20 cellular contexts compared by ENCODE assay signal in the genomic region with DNA sequence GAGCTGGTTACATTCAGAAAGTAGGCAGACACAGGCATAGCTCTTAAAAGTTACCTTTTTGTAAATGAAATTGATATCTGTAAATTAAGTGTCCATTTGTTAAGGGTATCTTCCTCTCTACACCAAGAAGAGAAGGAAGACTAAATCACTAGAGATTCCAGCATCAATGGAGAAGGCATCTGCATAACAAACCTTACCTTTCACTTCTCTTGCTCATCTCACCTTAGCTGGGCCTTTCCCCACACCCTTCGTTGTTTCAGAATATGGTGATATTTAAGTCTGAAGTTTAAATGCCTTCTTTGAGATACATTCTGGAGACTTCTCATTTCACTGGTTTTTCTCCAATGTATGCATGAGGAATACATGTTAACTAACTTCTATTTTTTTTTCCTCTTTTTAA. TPM values are rescaled to one million over a fixed set of nuclear protein-coding genes. Genes with fewer than 3 reads are reported as not detected.
DNase-seq lines count a peak whose midpoint lies in the region; ATAC-seq and TF ChIP-seq lines count a peak whose summit lies in the region.
"Had no signal": no experiment of that assay in that cellular context is flagged by ENCODE, and none has a peak within 500 bp of the region (broad histone marks: within the 10 kb centered on the region; RNA-seq: fewer than 3 reads in every experiment).

No MANE protein-coding gene starts in this region.

- H3K27ac Mint-ChIP-seq in GM23338 (no peak overlapping the region), endothelial cell (ENCODE audit: unreplicated experiment) (peak overlapping the region; percentile 28)
- H3K27ac Mint-ChIP-seq: CD14-positive monocyte had no signal

- peak overlapping the region; percentile 94; the same call in 1 of the 2 replicates for H3K27ac ChIP-seq in GM23338 (ENCODE audit: low read depth)
- peak overlapping the region; percentile 83; the same call in 1 of the 2 replicates for H3K27ac ChIP-seq in HUES6 (ENCODE audit: low read depth, low read length)
- H3K27ac ChIP-seq in smooth muscle cell (ENCODE audit: low read depth), result peak overlapping the region; percentile 83
- H3K27ac ChIP-seq: SJCRH30 had no signal

- H3K4me1 Mint-ChIP-seq in GM23338 (peaks cover 53% of the 10 kb centered on the region), endothelial cell (ENCODE audit: unreplicated experiment) (peaks cover 39% of the 10 kb centered on the region)
- H3K4me1 Mint-ChIP-seq: CD14-positive monocyte had no signal

- H3K36me3 Mint-ChIP-seq in GM23338 (ENCODE audit: low read depth) (peaks cover 19% of the 10 kb centered on the region), endothelial cell (ENCODE audit: low read depth, unreplicated experiment) (no peaks in the 10 kb centered on the region)
- H3K36me3 Mint-ChIP-seq: CD14-positive monocyte had no signal

- no peaks in the 10 kb centered on the region for H3K9me3 ChIP-seq in HUES6 (ENCODE audit: control insufficient read depth, insufficient read depth, low read depth, low read length)
- H3K9me3 ChIP-seq in smooth muscle cell (replicated peaks; ENCODE audit: low read depth), result no peaks in the 10 kb centered on the region
- H3K9me3 ChIP-seq: SJCRH30 had no signal

- no peaks in the 10 kb centered on the region for H4K20me1 ChIP-seq in GM23338 (replicated peaks; ENCODE audit: insufficient read depth)
- H4K20me1 ChIP-seq in smooth muscle cell (ENCODE audit: low read depth), result no peaks in the 10 kb centered on the region

- peaks cover 6% of the 10 kb centered on the region for H3K27me3 Mint-ChIP-seq in GM23338 (ENCODE audit: insufficient read depth, low read depth, poor library complexity)
- peaks cover 4% of the 10 kb centered on the region for H3K27me3 Mint-ChIP-seq in endothelial cell (ENCODE audit: unreplicated experiment)

- H3K9ac ChIP-seq in HUES6 (ENCODE audit: low read length) (no peak overlapping the region), smooth muscle cell (ENCODE audit: low read depth) (no peak overlapping the region)

- WGBS in smooth muscle cell (ENCODE audit: low lambda C conversion rate), result 55% methylated on average over 1 of the region's 1 CpG

- no peaks in the 10 kb centered on the region for H3K79me2 ChIP-seq in GM23338 (replicated peaks; ENCODE audit: insufficient read depth)
- H3K79me2 ChIP-seq in smooth muscle cell (ENCODE audit: low read depth), result no peaks in the 10 kb centered on the region

- H3K4me3 ChIP-seq in GM23338, result 0 out of 2 replicates have a peak overlapping the region, but pooled peaks have one; percentile 2
- H3K4me3 ChIP-seq in HUES6 (ENCODE audit: low read depth, low read length), result no peak overlapping the region
- H3K4me3 ChIP-seq in smooth muscle cell, result no peak overlapping the region
- H3K4me3 ChIP-seq: SJCRH30 had no signal

- no peak for TF ChIP-seq CTCF in GM23338 (conservative IDR thresholded peaks at IDR 0.05; ENCODE audit: low read depth in 2 of 2)
- TF ChIP-seq CTCF in endothelial cell (IDR thresholded peaks at IDR 0.05; ENCODE audit: unreplicated experiment), result no peak
- TF ChIP-seq CTCF in smooth muscle cell (IDR thresholded peaks at IDR 0.05; ENCODE audit: borderline replicate concordance, insufficient read depth, poor library complexity, severe bottlenecking), result no peak

- H3K4me1 ChIP-seq in GM23338 (ENCODE audit: insufficient read depth) (peaks cover 40% of the 10 kb centered on the region), HUES6 (ENCODE audit: control insufficient read depth, insufficient read depth, low read length) (peaks cover 46% of the 10 kb centered on the region), smooth muscle cell (ENCODE audit: low read depth) (peaks cover 18% of the 10 kb centered on the region)

- DNase-seq in GM23338 (ENCODE audit: low spot score) (peak; percentile 58), endothelial cell (ENCODE audit: low spot score) (no peak), smooth muscle cell (lab: John Stamatoyannopoulos, UW; ENCODE audit: unreplicated experiment) (no peak), NCI-H2171 (lab: John Stamatoyannopoulos, UW) (no peak), occipital lobe (lab: John Stamatoyannopoulos, UW) (no peak)
- DNase-seq: DMS153, DND-41, H7, NCI-H1092 treated with DMSO at 0.1 percent for 48 hours, NCI-H1436, NCI-H187 treated with DMSO at 0.1 percent for 48 hours, NCI-H446, NCI-H524 treated with DMSO at 0.1 percent for 48 hours, NCI-H774, PC-3, SJCRH30 had no signal

- no peak overlapping the region for H3K4me3 Mint-ChIP-seq in GM23338
- H3K4me3 Mint-ChIP-seq in endothelial cell (ENCODE audit: unreplicated experiment), result no peak overlapping the region

- H3F3A ChIP-seq in GM23338 (replicated peaks; ENCODE audit: low read depth), result peaks cover 4% of the 10 kb centered on the region; the same call in 1 of the 2 replicates
- H3F3A ChIP-seq in smooth muscle cell (ENCODE audit: low read depth), result peaks cover 10% of the 10 kb centered on the region

- peak overlapping the region; percentile 25 for H3K4me2 ChIP-seq in GM23338
- no peak overlapping the region for H3K4me2 ChIP-seq in smooth muscle cell

- H3K9me3 Mint-ChIP-seq in GM23338 (peaks cover 16% of the 10 kb centered on the region; the same call in 2 of the 3 replicates), endothelial cell (ENCODE audit: unreplicated experiment) (no peaks in the 10 kb centered on the region)

- H3K27me3 ChIP-seq in GM23338 (ENCODE audit: insufficient read depth) (no peaks in the 10 kb centered on the region), HUES6 (ENCODE audit: control insufficient read depth, insufficient read depth, low read length) (no peaks in the 10 kb centered on the region), smooth muscle cell (ENCODE audit: low read depth) (no peaks in the 10 kb centered on the region)
- H3K27me3 ChIP-seq: SJCRH30 had no signal

- peak; percentile 59 for ATAC-seq in GM23338
- no peak for ATAC-seq in activated CD4-positive, CD25-positive, alpha-beta regulatory T cell treated with anti-CD3 and anti-CD28 coated beads, Interleukin-2, amount 50 U/mL, for 24 hours
- ATAC-seq: PC-3, SK-N-SH treated with all-trans-retinoic acid at 6 μM for 48 hours had no signal

- H2AFZ ChIP-seq in GM23338 (no peak overlapping the region), smooth muscle cell (ENCODE audit: low read depth) (peak overlapping the region; percentile 59)

- 0 out of 2 replicates have a peak, but pooled peaks cover 7% of the 10 kb centered on the region for H3K9me2 ChIP-seq in GM23338 (ENCODE audit: insufficient read depth)

- H3K36me3 ChIP-seq in GM23338 (ENCODE audit: insufficient read depth) (no peaks in the 10 kb centered on the region), HUES6 (ENCODE audit: control insufficient read depth, insufficient read depth, low read length) (no peaks in the 10 kb centered on the region), smooth muscle cell (ENCODE audit: low read depth) (no peaks in the 10 kb centered on the region)
- H3K36me3 ChIP-seq: SJCRH30 had no signal

TF ChIP-seq in GM23338, 12 proteins besides CTCF, POLR2A, EP300 and RAD21 (continues in another document):
- no peak for TF ChIP-seq CREB1 (CRISPR knock-in tag; IDR thresholded peaks at IDR 0.05; ENCODE audit: low read depth)
- TF ChIP-seq ZNF331 (CRISPR knock-in tag; IDR thresholded peaks at IDR 0.05; ENCODE audit: low read depth), result no peak
- TF ChIP-seq EZH2phosphoT487 (IDR thresholded peaks at IDR 0.05; ENCODE audit: unreplicated experiment), result no peak
- peak; percentile 34; the same call in 1 of the 2 replicates for TF ChIP-seq NANOG (IDR thresholded peaks at IDR 0.05; ENCODE audit: borderline replicate concordance)
- no peak for TF ChIP-seq POLR2AphosphoS5 (IDR thresholded peaks at IDR 0.05; ENCODE audit: low read depth)
- no peak for TF ChIP-seq JUNB (IDR thresholded peaks at IDR 0.05; ENCODE audit: unreplicated experiment)
- TF ChIP-seq, protein P1, sequence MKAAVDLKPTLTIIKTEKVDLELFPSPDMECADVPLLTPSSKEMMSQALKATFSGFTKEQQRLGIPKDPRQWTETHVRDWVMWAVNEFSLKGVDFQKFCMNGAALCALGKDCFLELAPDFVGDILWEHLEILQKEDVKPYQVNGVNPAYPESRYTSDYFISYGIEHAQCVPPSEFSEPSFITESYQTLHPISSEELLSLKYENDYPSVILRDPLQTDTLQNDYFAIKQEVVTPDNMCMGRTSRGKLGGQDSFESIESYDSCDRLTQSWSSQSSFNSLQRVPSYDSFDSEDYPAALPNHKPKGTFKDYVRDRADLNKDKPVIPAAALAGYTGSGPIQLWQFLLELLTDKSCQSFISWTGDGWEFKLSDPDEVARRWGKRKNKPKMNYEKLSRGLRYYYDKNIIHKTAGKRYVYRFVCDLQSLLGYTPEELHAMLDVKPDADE (IDR thresholded peaks at IDR 0.05), result no peak

RNA-seq across cellular contexts. Expression of a gene that starts 54.5 kb away (rescaled TPM):
- 12.2 and 13.0 TPM in 2 replicates for total RNA-seq in GM23338 (2014; rRNA removed; shearing (Covaris generic))
- polyA plus RNA-seq in GM23338 (2016; fragmentation: Nextera tagmentation; extraction: Ambion mirVana), result 3.7 and 4.7 TPM in 2 replicates
- total RNA-seq in endothelial cell (ENCODE audit: unreplicated experiment), result 68.7 TPM
- 53.7 and 60.9 TPM in 2 replicates for total RNA-seq in smooth muscle cell
- 37.5 and 39.6 TPM in 2 replicates for polyA plus RNA-seq in smooth muscle cell
- 5.8 TPM for total RNA-seq in occipital lobe
